Comparison of ENCODE assay signal across 8 cellular contexts in genomic region chr6:42984001-42984923, GRCh38. TPM values are rescaled to one million over a fixed set of nuclear protein-coding genes. Genes with fewer than 3 reads are reported as not detected.
DNase-seq lines count a peak whose midpoint lies in the region; ATAC-seq and TF ChIP-seq lines count a peak whose summit lies in the region.

TSS of gene PPP2R5D (plus strand) at chr6:42984570. CDS start at chr6:42984678, 108 bp downstream.

- 1 to 2% (median 1%) methylated on average over 58 to 59 of the region's 59 CpGs for WGBS in ovary, 3 donors
- 0 to 1% methylated on average over 26 to 37 of the region's 59 CpGs for WGBS in thyroid gland, 2 donors

- H3K27ac ChIP-seq in ovary = peak within 1 kb of the TSS; percentile 56 to 72
- H3K27ac ChIP-seq in thyroid gland = peak within 1 kb of the TSS; percentile 62 to 84 (median 81)

- H3K9me3 ChIP-seq in ovary (no peaks in the 10 kb centered on the region), thyroid gland (no peaks in the 10 kb centered on the region)

- intact Hi-C loops in Right ventricle myocardium inferior (cut with DNase I) (loop anchor here (1.0 to 5.0 kb wide), 3 partner anchors 29 to 82 kb away; partner anchors contain the start of genes CNPY3 and MEA1), ovary (cut with DNase I) (no loop called here), thyroid gland (cut with DNase I) (no loop called here)

- ATAC-seq in HG02759 (IDR thresholded peaks at IDR 0.05; ENCODE audit: unreplicated experiment) (peak; percentile 94), Right ventricle myocardium inferior (peak; percentile 96)

- H3K36me3 ChIP-seq in ovary (no peaks in the 10 kb centered on the region), thyroid gland (peaks cover 0 to under 1% of the 10 kb centered on the region in 2 donors)

- H3K4me3 ChIP-seq in GM12864 (ENCODE audit: low read depth, low read length) = peak within 1 kb of the TSS; percentile 93
- peak within 1 kb of the TSS; percentile 95 for H3K4me3 ChIP-seq in ovary
- H3K4me3 ChIP-seq in thyroid gland (replicated peaks in 1 of 3) = peak within 1 kb of the TSS; percentile 53 to 75 (median 64)

- peaks cover 15% of the 10 kb centered on the region for H3K4me1 ChIP-seq in ovary (ENCODE audit: insufficient read depth)
- peaks cover 27 to 41% of the 10 kb centered on the region in 2 donors for H3K4me1 ChIP-seq in thyroid gland

- no peak for TF ChIP-seq EP300 in ovary (IDR thresholded peaks at IDR 0.05)

- peak; percentile 42 for TF ChIP-seq POLR2A in ovary (IDR thresholded peaks at IDR 0.05)
- TF ChIP-seq POLR2A in thyroid gland (IDR thresholded peaks at IDR 0.05) = peak; percentile 74 to 97

- no peaks in the 10 kb centered on the region for H3K27me3 ChIP-seq in ovary
- H3K27me3 ChIP-seq in thyroid gland = no peaks in the 10 kb centered on the region

- TF ChIP-seq CTCF in GM12864 (IDR thresholded peaks at IDR 0.05; ENCODE audit: low read depth, low read length, missing control alignments) (no peak), ovary (IDR thresholded peaks at IDR 0.05) (no peak), thyroid gland (IDR thresholded peaks at IDR 0.05) (peak in 2 of 6 experiments; percentile 20 to 42)

- DNase-seq in GM12864 (ENCODE audit: low read depth) = peak; percentile 98
- DNase-seq in NCI-H1417 (lab: John Stamatoyannopoulos, UW) = peak; percentile 97 to 99 (median 99)
- peak; percentile 98 to 99 for DNase-seq in SW 1271 (lab: John Stamatoyannopoulos, UW)
- peak; percentile 96 for DNase-seq in activated naive CD8-positive, alpha-beta T cell treated with anti-CD3 and anti-CD28 coated beads, Interleukin-2, amount 50 U/mL, for 16 hours (ENCODE audit: low read depth, low spot score)
- DNase-seq in Right ventricle myocardium inferior (ENCODE audit: missing footprints) = peak; percentile 99
- peak; percentile 95 to 98 (median 96) for DNase-seq in ovary
- DNase-seq in thyroid gland = peak; percentile 99

RNA-seq across cellular contexts. Expression of gene PPP2R5D, which starts in this region (rescaled TPM):
- total RNA-seq in Right ventricle myocardium inferior = 34.2 TPM
- 10 to 100 TPM; 20.4 to 40.5 (median 34.1) TPM for total RNA-seq in ovary
- 10 to 100 TPM; 30.4 to 78.1 TPM for polyA plus RNA-seq in ovary
- total RNA-seq in thyroid gland = 10 to 100 TPM; 22.8 to 47.0 (median 28.2) TPM

Comparison
In these comparisons a context has a peak if more than half of its experiments do, and no peak if none do; other contexts are left out.
1. Peak in every context shown above with its lines: DNase-seq, ATAC-seq, H3K4me3 ChIP-seq and H3K27ac ChIP-seq.